9 cellular contexts compared by ENCODE assay signal in genomic region chr16:1311738-1312458, GRCh38. TPM values are rescaled to one million over a fixed set of nuclear protein-coding genes. Genes with fewer than 3 reads are reported as not detected.
DNase-seq lines count a peak whose midpoint lies in the region; ATAC-seq and TF ChIP-seq lines count a peak whose summit lies in the region.
"Had no signal": no experiment of that assay in that cellular context is flagged by ENCODE, and none has a peak within 500 bp of the region (broad histone marks: within the 10 kb centered on the region; RNA-seq: fewer than 3 reads in every experiment).

No MANE protein-coding gene starts in this region.

- TF ChIP-seq POLR2A in prostate gland (IDR thresholded peaks at IDR 0.05): no peak

- H3K27ac ChIP-seq in prostate gland: peak overlapping the region; percentile 2 to 22

- no peaks in the 10 kb centered on the region for H3K9me3 ChIP-seq in prostate gland

- H3K4me1 ChIP-seq in prostate gland (replicated peaks): peaks cover 19% of the 10 kb centered on the region

- WGBS in prostate gland: 19% methylated on average over 35 of the region's 35 CpGs

- H3K36me3 Mint-ChIP-seq in WTC11 (peaks cover 27% of the 10 kb centered on the region), glutamatergic neuron (ENCODE audit: unreplicated experiment) (no peaks in the 10 kb centered on the region)

- ATAC-seq in WTC11 (no peak), GM21737 (IDR thresholded peaks at IDR 0.05; ENCODE audit: unreplicated experiment) (no peak), GM21367 (IDR thresholded peaks at IDR 0.05; ENCODE audit: unreplicated experiment) (no peak)

- H3K36me3 ChIP-seq in GM06990 (ENCODE audit: control insufficient read depth, insufficient read depth, low read length) (peaks cover 31% of the 10 kb centered on the region), prostate gland (peaks cover 13 to 19% of the 10 kb centered on the region in 2 donors)

- H3K4me3 Mint-ChIP-seq in WTC11 (peak overlapping the region; percentile 90), glutamatergic neuron (ENCODE audit: unreplicated experiment) (peak overlapping the region; percentile 98)

- H3K4me3 ChIP-seq in GM06990 (replicated peaks; ENCODE audit: low read depth, low read length) (peak overlapping the region; percentile 96), prostate gland (peak overlapping the region; percentile 68 to 75)

- H3K27me3 ChIP-seq in GM06990 (replicated peaks; ENCODE audit: control insufficient read depth, insufficient read depth, low read length): no peaks in the 10 kb centered on the region
- no peaks in the 10 kb centered on the region for H3K27me3 ChIP-seq in prostate gland (replicated peaks; ENCODE audit: insufficient read depth)

- intact Hi-C loops in prostate gland (cut with DNase I): no loop called here

- H3K9me3 Mint-ChIP-seq in WTC11 (no peaks in the 10 kb centered on the region), glutamatergic neuron (ENCODE audit: unreplicated experiment) (peaks cover 9% of the 10 kb centered on the region)

- no peak for DNase-seq in GM06990 (ENCODE audit: extremely low read depth, insufficient read length)
- DNase-seq in WTC11 (ENCODE audit: low spot score): no peak
- no peak for DNase-seq in glutamatergic neuron
- no peak for DNase-seq in prostate gland (ENCODE audit: low spot score)
- DNase-seq in NCI-H2227 (lab: John Stamatoyannopoulos, UW; ENCODE audit: unreplicated experiment): no peak
- DNase-seq in germinal center (ENCODE audit: low spot score): no peak

- POLR2A ChIA-PET in WTC11 (lab: Charles Lee): no interaction called here

- TF ChIP-seq CTCF in GM06990 (IDR thresholded peaks at IDR 0.05; ENCODE audit: insufficient read depth, low read length, poor library complexity, severe bottlenecking): no peak
- TF ChIP-seq CTCF in WTC11 (IDR thresholded peaks at IDR 0.05): no peak
- TF ChIP-seq CTCF in glutamatergic neuron (IDR thresholded peaks at IDR 0.05; ENCODE audit: partially characterized antibody, unreplicated experiment): no peak
- no peak for TF ChIP-seq CTCF in prostate gland (IDR thresholded peaks at IDR 0.05)

- H3K27me3 Mint-ChIP-seq in WTC11 (ENCODE audit: low read depth) (no peaks in the 10 kb centered on the region), glutamatergic neuron (ENCODE audit: unreplicated experiment) (peaks cover 6% of the 10 kb centered on the region)

- H3K4me1 Mint-ChIP-seq in WTC11 (peaks cover 8% of the 10 kb centered on the region), glutamatergic neuron (ENCODE audit: low read depth, unreplicated experiment) (peaks cover 12% of the 10 kb centered on the region)

- no peak overlapping the region for H3K27ac Mint-ChIP-seq in WTC11
- H3K27ac Mint-ChIP-seq in glutamatergic neuron (ENCODE audit: unreplicated experiment): no peak overlapping the region

- CTCF ChIA-PET in WTC11 (lab: Charles Lee): interaction anchor here (0.6 to 2.8 kb wide), 4 partner anchors 11 to 68 kb away, joined by 3 to 8 read pairs (median 4); no protein-coding TSS in a partner anchor

TF ChIP-seq in WTC11, 78 proteins besides CTCF, POLR2A, EP300 and RAD21:
- no peak for TF ChIP-seq ZNF416 (CRISPR knock-in tag; IDR thresholded peaks at IDR 0.05)
- TF ChIP-seq STAT6 (CRISPR knock-in tag; conservative IDR thresholded peaks at IDR 0.05; ENCODE audit: low read depth): no peak
- no peak for TF ChIP-seq NFATC4 (CRISPR knock-in tag; IDR thresholded peaks at IDR 0.05)

RNA-seq across cellular contexts. Expression of gene UBE2I, which starts 2.5 kb away (rescaled TPM):
- total RNA-seq in WTC11 (2021) (211 to 229 TPM (median 222 TPM) in 3 replicates), glutamatergic neuron (ENCODE audit: unreplicated experiment) (256 TPM), prostate gland (100 to 1,000 TPM in 1 of 2 donors, 10 to 100 TPM in 1; 58.2 to 110 TPM)

RNA-seq across cellular contexts. Expression of gene BAIAP3, which starts 21.5 kb away (rescaled TPM):
- total RNA-seq in WTC11 (2021): 15.2 to 18.8 TPM (median 16.5 TPM) in 3 replicates
- total RNA-seq in glutamatergic neuron (ENCODE audit: unreplicated experiment): 26.7 TPM
- 10 to 100 TPM; 12.1 to 41.6 TPM for total RNA-seq in prostate gland

RNA-seq across cellular contexts. Expression of gene TSR3, which starts 39.8 kb away (rescaled TPM):
- 63.0 to 66.3 TPM (median 66.2 TPM) in 3 replicates for total RNA-seq in WTC11 (2021)
- 52.5 TPM for total RNA-seq in glutamatergic neuron (ENCODE audit: unreplicated experiment)
- 100 to 1,000 TPM; 108 to 148 TPM for total RNA-seq in prostate gland

RNA-seq across cellular contexts. Expression of gene GNPTG, which starts 39.8 kb away (rescaled TPM):
- total RNA-seq in WTC11 (2021): 31.1 to 39.1 TPM (median 35.9 TPM) in 3 replicates
- total RNA-seq in glutamatergic neuron (ENCODE audit: unreplicated experiment): 50.5 TPM
- total RNA-seq in prostate gland: 100 to 1,000 TPM in 1 of 2 donors, 10 to 100 TPM in 1; 99.6 to 132 TPM

RNA-seq across cellular contexts. Expression of gene TPSD1, which starts 56.0 kb away (rescaled TPM):
- 0.31 to 1.5 TPM (median 0.94 TPM) in 3 replicates for total RNA-seq in WTC11 (2021)
- total RNA-seq in glutamatergic neuron (ENCODE audit: unreplicated experiment): not detected
- total RNA-seq in prostate gland: 1 to 10 TPM in 1 of 2 donors, under 1 TPM in 1; 0.82 to 1.9 TPM
- total RNA-seq: T-helper 2 cell treated with Interferon-gamma antibody and Interleukin-4, amounts not matched to agents 100 ng/mL and 5 ng/mL, for 36 hours had no signal
